ENCODE assay signal across 27 cellular contexts in genomic region chr1:181409981-181410380, GRCh38.
"Had no signal": no experiment of that assay in that cellular context is flagged by ENCODE, and none has a peak within 500 bp of the region (broad histone marks: within the 10 kb centered on the region; RNA-seq: fewer than 3 reads in every experiment).

No MANE protein-coding gene starts in this region.

- H3K9me3 ChIP-seq: ascending aorta had no signal

- H3K36me3 ChIP-seq: ascending aorta, cardiac muscle cell had no signal

- H3K4me1 ChIP-seq: ascending aorta had no signal

- H3K27ac ChIP-seq: ascending aorta, cardiac muscle cell, VCaP had no signal

- ATAC-seq: activated CD8-positive, alpha-beta T cell treated with anti-CD3 and anti-CD28 coated beads for 36 hours; activated naive CD8-positive, alpha-beta T cell treated with anti-CD3 and anti-CD28 coated beads, Interleukin-2, amount 50 U/mL, for 24 hours; activated T-cell treated with anti-CD3 and anti-CD28 coated beads, Interleukin-2, amount 50 U/mL, for 4 hours; activated T-cell treated with anti-CD3 and anti-CD28 coated beads, Interleukin-2, amount 50 U/mL, for 72 hours had no signal

- H3K27me3 ChIP-seq: ascending aorta, cardiac muscle cell had no signal

- H3K4me3 ChIP-seq: ascending aorta, cardiac muscle cell had no signal

- DNase-seq: activated B cell treated with CpG ODN at 0.5 μM for 24 hours; activated CD4-positive, alpha-beta memory T cell treated with anti-CD3 and anti-CD28 coated beads for 36 hours; activated CD4-positive, alpha-beta T cell treated with anti-CD3 and anti-CD28 coated beads for 4 hours; activated CD4-positive, alpha-beta T cell treated with anti-CD3 and anti-CD28 coated beads, Interleukin-2, amount 10 ng/mL, durations not matched to agents 24 days and 14 days; activated CD4-positive, alpha-beta T cell treated with anti-CD3 and anti-CD28 coated beads, Interleukin-2, amount 50 U/mL, for 1 hour; activated CD4-positive, alpha-beta T cell treated with anti-CD3 and anti-CD28 coated beads, Interleukin-2, amount 50 U/mL, for 4 hours; activated CD4-positive, CD25-positive, alpha-beta regulatory T cell treated with anti-CD3 and anti-CD28 coated beads, Interleukin-2, amount 50 U/mL, for 72 hours; activated CD8-positive, alpha-beta memory T cell treated with anti-CD3 and anti-CD28 coated beads, Interleukin-2, amount 50 U/mL, for 4 hours; activated CD8-positive, alpha-beta T cell treated with anti-CD3 and anti-CD28 coated beads for 36 hours; activated effector memory CD4-positive, alpha-beta T cell treated with Interleukin-2 at 50 U/mL for 16 hours; activated gamma-delta T cell; activated naive CD4-positive, alpha-beta T cell treated with anti-CD3 and anti-CD28 coated beads, Interleukin-2, amount 10 ng/mL, durations not matched to agents 7 days and 5 days; activated naive CD4-positive, alpha-beta T cell treated with Interleukin-2 at 50 U/mL for 16 hours; activated naive CD8-positive, alpha-beta T cell treated with anti-CD3 and anti-CD28 coated beads, Interleukin-2, amount 10 ng/mL, durations not matched to agents 7 days and 5 days; activated naive CD8-positive, alpha-beta T cell treated with anti-CD3 and anti-CD28 coated beads, Interleukin-2, amount 50 U/mL, for 24 hours; activated T-cell treated with anti-CD3 and anti-CD28 coated beads for 4 hours; activated T-cell treated with anti-CD3 and anti-CD28 coated beads, Interleukin-2, amount 50 U/mL, for 1 hour; activated T-cell treated with anti-CD3 and anti-CD28 coated beads, Interleukin-2, amount 50 U/mL, for 4 hours; activated T-cell treated with anti-CD3 and anti-CD28 coated beads, Interleukin-2, amount 50 U/mL, for 72 hours; caudate nucleus; cerebellar nuclear complex; T-helper 1 cell; T-helper 2 cell; T-helper 9 cell had no signal
